9 cellular contexts compared by ENCODE assay signal in genomic region chrX:23662853-23663252, GRCh38. TPM values are rescaled to one million over a fixed set of nuclear protein-coding genes. Genes with fewer than 3 reads are reported as not detected.
DNase-seq lines count a peak whose midpoint lies in the region; ATAC-seq and FAIRE-seq lines count a peak whose summit lies in the region.
"Had no signal": no experiment of that assay in that cellular context is flagged by ENCODE, and none has a peak within 500 bp of the region (broad histone marks: within the 10 kb centered on the region; RNA-seq: fewer than 3 reads in every experiment).

No MANE protein-coding gene starts in this region.

- peak overlapping the region in 1 of 8 donors; percentile 51 for H3K4me3 Mint-ChIP-seq in naive B cell

- H3K27me3 ChIP-seq in Karpas-422 (ENCODE audit: low read length): no peaks in the 10 kb centered on the region
- H3K27me3 ChIP-seq: testis had no signal

- no peaks in the 10 kb centered on the region for H3K9me2 ChIP-seq in Karpas-422 (replicated peaks; ENCODE audit: insufficient read depth, low read length)

- H3K9ac ChIP-seq in Karpas-422 (ENCODE audit: low read length): no peak overlapping the region

- DNase-seq in GM18507 (ENCODE audit: extremely low spot score, insufficient read length, low read depth): no peak
- no peak for DNase-seq in Karpas-422
- DNase-seq in naive B cell: peak; percentile 4
- DNase-seq in NK-92 treated with Interleukin-12 subunit alpha and Interleukin-12 subunit beta, amount 100 ng/mL, for 24 hours (lab: John Stamatoyannopoulos, UW): no peak
- no peak for DNase-seq in DMS153 treated with DMSO at 0.1 percent for 48 hours (lab: John Stamatoyannopoulos, UW; ENCODE audit: unreplicated experiment)
- no peak for DNase-seq in hippocampal formation (lab: John Stamatoyannopoulos, UW)
- DNase-seq: hypothalamus, testis had no signal

- ATAC-seq in GM21529 (IDR thresholded peaks at IDR 0.05; ENCODE audit: unreplicated experiment): peak; percentile 46
- ATAC-seq in naive B cell (ENCODE audit: low read depth in 2 of 2): peak; percentile 16 to 29

- H3K4me1 Mint-ChIP-seq in naive B cell: peaks cover 11 to 20% (median 16%) of the 10 kb centered on the region in 3 donors

- H3K36me3 Mint-ChIP-seq in naive B cell: no peaks in the 10 kb centered on the region

- H3K27me3 Mint-ChIP-seq in naive B cell: no peaks in the 10 kb centered on the region

- no peak overlapping the region for H3K4me2 ChIP-seq in Karpas-422 (ENCODE audit: low read depth, low read length, poor library complexity, severe bottlenecking)

- H3K27ac Mint-ChIP-seq in naive B cell: peak overlapping the region in 3 of 6 donors; percentile 10 to 73 (median 42)

- no peak overlapping the region for H3K4me3 ChIP-seq in Karpas-422 (ENCODE audit: low read length)
- H3K4me3 ChIP-seq: testis had no signal

- H4K20me1 ChIP-seq in Karpas-422 (ENCODE audit: insufficient read depth, low read depth, low read length): no peaks in the 10 kb centered on the region

- H3K4me1 ChIP-seq in Karpas-422 (ENCODE audit: low read length): peaks cover 40% of the 10 kb centered on the region
- H3K4me1 ChIP-seq: testis had no signal

- H3K9me3 ChIP-seq in Karpas-422 (ENCODE audit: low read length): no peaks in the 10 kb centered on the region
- H3K9me3 ChIP-seq: testis had no signal

- H3K27ac ChIP-seq in Karpas-422 (ENCODE audit: low read length): peak overlapping the region; percentile 39; the same call in 1 of the 2 replicates
- H3K27ac ChIP-seq: testis had no signal

- FAIRE-seq in GM18507 (lab: Jason Lieb, UNC): peak; percentile 77

- H3K79me2 ChIP-seq in Karpas-422 (ENCODE audit: low read length): peaks cover 2% of the 10 kb centered on the region

- peak overlapping the region; percentile 78; the same call in 1 of the 2 replicates for H2AFZ ChIP-seq in Karpas-422 (ENCODE audit: low read length)

- no peaks in the 10 kb centered on the region for H3K9me3 Mint-ChIP-seq in naive B cell

- no peaks in the 10 kb centered on the region for H3K36me3 ChIP-seq in Karpas-422 (ENCODE audit: insufficient read depth, low read length)

RNA-seq across cellular contexts. Expression of gene PRDX4, which starts 4.4 kb away (rescaled TPM):
- total RNA-seq in Karpas-422 (2014; rRNA removed; shearing (Covaris generic); ENCODE audit: low replicate concordance): 64.6 and 66.2 TPM in 2 replicates
- 10 to 100 TPM; 28.3 to 46.5 (median 40.2) TPM for polyA plus RNA-seq in naive B cell (ENCODE audit: low read depth in 6 of 6)
